ENCODE assay signal across 30 cellular contexts in the genomic region with DNA sequence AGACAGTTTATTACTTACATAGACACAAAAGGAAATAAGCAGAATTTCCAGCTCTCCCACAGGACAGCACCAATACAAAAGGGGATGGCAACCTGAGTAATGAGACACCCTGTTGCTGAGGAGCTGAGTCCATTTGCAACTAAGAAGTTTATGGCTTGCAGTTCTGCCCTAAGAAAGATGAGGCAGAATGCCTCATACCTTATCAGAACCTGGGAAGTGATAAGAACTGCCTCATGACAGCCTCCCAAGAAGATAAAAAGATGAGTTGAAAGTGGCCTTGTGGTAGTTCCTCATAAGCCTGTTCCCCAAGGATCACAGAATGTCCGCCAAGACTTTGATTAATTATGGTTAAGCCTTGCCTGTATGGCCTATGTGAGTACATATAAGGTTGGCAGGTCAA. TPM values are rescaled to one million over a fixed set of nuclear protein-coding genes. Genes with fewer than 3 reads are reported as not detected.
"Had no signal": no experiment of that assay in that cellular context is flagged by ENCODE, and none has a peak within 500 bp of the region (broad histone marks: within the 10 kb centered on the region; RNA-seq: fewer than 3 reads in every experiment).

No MANE protein-coding gene starts in this region.

- H3K9me3 ChIP-seq: testis, thyroid gland, transverse colon, upper lobe of right lung, uterus, vagina had no signal

- H3K27me3 ChIP-seq: testis, thyroid gland, tibial nerve, upper lobe of left lung, upper lobe of right lung, uterus, vagina had no signal

- ATAC-seq: stimulated activated effector memory CD8-positive, alpha-beta T cell treated with anti-CD3 and anti-CD28 coated beads, Interleukin-12 subunit alpha, Interleukin-12 subunit beta, amount 100 ng/mL, for 72 hours; stimulated activated memory B cell treated with anti-CD40 and anti-IgM and Interleukin-4, amounts not matched to agents 10 μg/mL and 1 μg/mL and 100 μg/mL, for 72 hours; stimulated activated naive B cell treated with anti-CD40 and anti-IgM and Interleukin-4, amounts not matched to agents 10 μg/mL and 1 μg/mL and 100 μg/mL, for 72 hours; stimulated activated naive CD8-positive, alpha-beta T cell treated with anti-CD3 and anti-CD28 coated beads, Interleukin-15, amount 100 ng/mL, for 72 hours; stimulated activated naive CD8-positive, alpha-beta T cell treated with anti-CD3 and anti-CD28 coated beads, Interleukin-15, Interleukin-2, amounts not matched to agents 100 U/mL and 50 U/mL, for 24 hours; upper lobe of right lung had no signal

- H3K36me3 ChIP-seq: stomach, suprapubic skin, thoracic aorta, thyroid gland, tibial artery, tibial nerve, transverse colon, upper lobe of left lung, upper lobe of right lung, uterus, vagina had no signal

- H3K4me3 ChIP-seq: stomach, suprapubic skin, testis, thoracic aorta, thyroid gland, tibial artery, tibial nerve, transverse colon, upper lobe of left lung, upper lobe of right lung, uterus, vagina had no signal

- H3K4me1 ChIP-seq: stomach, suprapubic skin, testis, thyroid gland, tibial artery, tibial nerve, transverse colon, upper lobe of left lung, upper lobe of right lung, uterus, vagina had no signal

- FAIRE-seq: urothelium cell line had no signal

- DNase-seq: stimulated activated CD4-positive, alpha-beta T cell treated with anti-CD3 and anti-CD28 coated beads, Interleukin-2, amount 100 ng/mL, for 48 hours; stimulated activated CD4-positive, alpha-beta T cell treated with anti-CD3 and anti-CD28 coated beads, Interleukin-4, amount 100 ng/mL, for 1 hour; stimulated activated CD4-positive, alpha-beta T cell treated with anti-CD3 and anti-CD28 coated beads, Interleukin-4, amount 100 ng/mL, for 24 hours; stimulated activated CD4-positive, alpha-beta T cell treated with anti-CD3 and anti-CD28 coated beads, Interleukin-4, amount 100 ng/mL, for 4 hours; stimulated activated CD8-positive, alpha-beta memory T cell treated with anti-CD3 and anti-CD28 coated beads, Interleukin-4, amount 100 ng/mL, for 48 hours; stimulated activated naive B cell treated with anti-CD40 and anti-IgM and Interleukin-4, amounts not matched to agents 10 μg/mL and 1 μg/mL and 100 μg/mL, for 72 hours; stimulated activated naive CD4-positive, alpha-beta T cell; stimulated activated naive CD4-positive, alpha-beta T cell treated with Interleukin-2 at 50 U/mL for 16 hours; stimulated activated naive CD8-positive, alpha-beta T cell treated with anti-CD3 and anti-CD28 coated beads, Interleukin-15, amount 100 ng/mL, for 72 hours; stimulated activated naive CD8-positive, alpha-beta T cell treated with anti-CD3 and anti-CD28 coated beads, Interleukin-15, Interleukin-2, amounts not matched to agents 100 U/mL and 50 U/mL, for 24 hours; stomach; substantia nigra; testis; thyroid gland; tibial artery; transverse colon; trophoblast cell; upper lobe of left lung; upper lobe of right lung; uterus had no signal

- H3K27ac ChIP-seq: stomach, suprapubic skin, testis, thoracic aorta, thyroid gland, tibial artery, tibial nerve, transverse colon, upper lobe of left lung, upper lobe of right lung, uterus, vagina had no signal

RNA-seq across cellular contexts. Expression of a gene that starts 44.0 kb away (rescaled TPM):
- total RNA-seq: subcutaneous adipose tissue, suprapubic skin, thoracic aorta, tibial nerve, upper lobe of right lung, ureter, vagina had no signal
- polyA plus RNA-seq: stomach, thymus had no signal

RNA-seq across cellular contexts. Expression of a gene that starts 52.7 kb away (rescaled TPM):
- total RNA-seq: suprapubic skin, ureter, vagina had no signal
- polyA plus RNA-seq: stomach had no signal
